24 cellular contexts compared by ENCODE assay signal in genomic region chr12:132116709-132117557, GRCh38.
"Had no signal": no experiment of that assay in that cellular context is flagged by ENCODE, and none has a peak within 500 bp of the region (broad histone marks: within the 10 kb centered on the region; RNA-seq: fewer than 3 reads in every experiment).

No MANE protein-coding gene starts in this region.

- H3K27me3 ChIP-seq: esophagus muscularis mucosa, hepatocyte, neutrophil, ovary, right atrium auricular region had no signal

- H3K4me1 ChIP-seq: esophagus muscularis mucosa, psoas muscle, right atrium auricular region had no signal

- H3K36me3 Mint-ChIP-seq: activated naive CD4-positive, alpha-beta T cell treated with anti-CD3 and anti-CD28 coated beads, Interleukin-2, amount 50 U/mL, for 24 hours; type B pancreatic cell had no signal

- H3K27ac Mint-ChIP-seq: activated CD4-positive, alpha-beta memory T cell treated with anti-CD3 and anti-CD28 coated beads for 36 hours; activated naive CD4-positive, alpha-beta T cell treated with anti-CD3 and anti-CD28 coated beads, Interleukin-2, amount 50 U/mL, for 24 hours; brain; memory B cell; nephron; type B pancreatic cell had no signal

- H3K4me3 Mint-ChIP-seq: activated CD4-positive, alpha-beta memory T cell treated with anti-CD3 and anti-CD28 coated beads for 36 hours; activated naive CD4-positive, alpha-beta T cell treated with anti-CD3 and anti-CD28 coated beads, Interleukin-2, amount 50 U/mL, for 24 hours; brain; immature natural killer cell; memory B cell; nephron; type B pancreatic cell had no signal

- H3K4me3 ChIP-seq: esophagus muscularis mucosa, hepatocyte, ovary, psoas muscle, right atrium auricular region, skin epidermis, thoracic aorta had no signal

- H3K9me3 Mint-ChIP-seq: activated CD4-positive, alpha-beta memory T cell treated with anti-CD3 and anti-CD28 coated beads for 36 hours; activated naive CD4-positive, alpha-beta T cell treated with anti-CD3 and anti-CD28 coated beads, Interleukin-2, amount 50 U/mL, for 24 hours; brain; immature natural killer cell; memory B cell; nephron; type B pancreatic cell had no signal

- H3K36me3 ChIP-seq: ovary had no signal

- H3K27me3 Mint-ChIP-seq: activated CD4-positive, alpha-beta memory T cell treated with anti-CD3 and anti-CD28 coated beads for 36 hours; activated naive CD4-positive, alpha-beta T cell treated with anti-CD3 and anti-CD28 coated beads, Interleukin-2, amount 50 U/mL, for 24 hours; brain; memory B cell; type B pancreatic cell had no signal

- H3K4me1 Mint-ChIP-seq: brain, memory B cell, nephron had no signal

- H3K9me3 ChIP-seq: esophagus muscularis mucosa, neutrophil, ovary, psoas muscle, right atrium auricular region, thoracic aorta had no signal

- DNase-seq: activated CD4-positive, alpha-beta memory T cell treated with anti-CD3 and anti-CD28 coated beads for 36 hours; activated gamma-delta T cell treated with Interleukin-2 at 50 U/mL for 16 hours; activated T-cell treated with anti-CD3 and anti-CD28 coated beads, Interleukin-2, amount 50 U/mL, for 1 hour; anterior cingulate cortex; caudate nucleus; dermis blood vessel endothelial cell; effector memory CD4-positive, alpha-beta T cell; glutamatergic neuron; immature natural killer cell; ovary; psoas muscle; stimulated activated CD4-positive, alpha-beta T cell treated with anti-CD3 and anti-CD28 coated beads, Interleukin-1b, Interleukin-23, amount 100 ng/mL, for 48 hours; T-helper 9 cell had no signal
